In the genomic region with DNA sequence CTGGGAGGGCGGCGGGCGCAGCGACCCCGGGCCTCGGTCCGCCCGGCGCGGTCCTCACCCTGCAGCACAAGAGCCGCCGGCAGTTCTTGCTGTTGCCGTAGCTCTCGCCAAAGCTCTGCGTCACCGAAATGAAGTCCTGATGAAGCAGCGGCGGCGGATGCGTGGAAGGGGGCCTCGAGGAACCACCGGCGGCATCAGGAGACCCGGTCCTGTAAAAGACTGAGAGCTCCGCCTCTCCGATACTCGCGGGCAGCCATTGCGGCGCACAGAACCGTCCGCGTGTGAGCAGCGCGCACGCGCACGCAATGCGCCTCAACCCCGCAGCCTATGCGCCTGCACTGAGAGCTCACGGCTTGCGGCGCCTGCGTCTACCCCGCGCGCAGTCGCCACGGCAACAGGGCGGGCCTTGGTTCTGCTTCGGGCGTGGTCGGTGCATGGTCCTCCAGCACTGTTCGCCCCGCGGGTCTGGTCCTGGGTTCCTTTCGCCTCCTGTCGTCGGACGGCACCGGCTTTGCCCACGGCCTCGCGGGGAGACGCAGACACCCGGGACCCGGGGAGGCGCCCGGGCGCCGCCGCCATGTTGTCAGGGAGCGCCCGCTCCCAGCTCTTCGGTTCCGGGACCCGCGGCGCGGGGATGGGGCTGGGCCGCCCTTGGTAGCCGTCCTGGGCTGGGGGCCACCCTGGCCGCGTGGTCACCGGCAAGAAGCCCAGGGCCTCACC, we compare ENCODE assay signal across 1 cellular context.
A peak's percentile ranks its signal among the peaks of the same experiment; 100 is the strongest.
TF ChIP-seq lines count a peak whose summit lies in the region.

No MANE protein-coding gene starts in this region.

TF ChIP-seq in HepG2, 621 proteins besides CTCF, POLR2A, EP300 and RAD21 (continued from another document and continues in another):
- TF ChIP-seq CREBL2 (CRISPR knock-in tag; IDR thresholded peaks at IDR 0.05; ENCODE audit: borderline replicate concordance) (no peak; the same call in 1 of the 2 replicates), LCORL (IDR thresholded peaks at IDR 0.05) (no peak), LCORL (CRISPR knock-in tag; IDR thresholded peaks at IDR 0.05) (peak; percentile 63), YY1 (IDR thresholded peaks at IDR 0.05; ENCODE audit: insufficient read depth, insufficient replicate concordance, low read depth, low read length) (peak; percentile 93), ZNF331 (CRISPR knock-in tag; IDR thresholded peaks at IDR 0.05) (peak; percentile 41; the same call in 1 of the 2 replicates), ZNF557 (CRISPR knock-in tag; IDR thresholded peaks at IDR 0.05) (no peak), HNF1B (CRISPR knock-in tag; IDR thresholded peaks at IDR 0.05) (peak; percentile 84), CC2D1A (CRISPR knock-in tag; IDR thresholded peaks at IDR 0.05) (no peak), MLLT10 (CRISPR knock-in tag; IDR thresholded peaks at IDR 0.05) (no peak), HES4 (CRISPR knock-in tag; IDR thresholded peaks at IDR 0.05; ENCODE audit: borderline replicate concordance) (no peak), ZNF772 (CRISPR knock-in tag; IDR thresholded peaks at IDR 0.05) (peak; percentile 46; the same call in 1 of the 2 replicates), ZNF598 (CRISPR knock-in tag; IDR thresholded peaks at IDR 0.05; ENCODE audit: borderline replicate concordance) (0 out of 2 replicates have a peak, but pooled peaks have one; percentile 11), RXRA (CRISPR knock-in tag; IDR thresholded peaks at IDR 0.05) (no peak; the same call in none of the 2 replicates), CENPX (CRISPR knock-in tag; IDR thresholded peaks at IDR 0.05) (no peak), AHDC1 (CRISPR knock-in tag; IDR thresholded peaks at IDR 0.05; ENCODE audit: borderline replicate concordance) (no peak), GFI1 (CRISPR knock-in tag; IDR thresholded peaks at IDR 0.05; ENCODE audit: borderline replicate concordance) (no peak; the same call in 1 of the 2 replicates), KAT7 (CRISPR knock-in tag; IDR thresholded peaks at IDR 0.05; ENCODE audit: borderline replicate concordance) (peak; percentile 30; the same call in 1 of the 2 replicates), HOXD1 (CRISPR knock-in tag; IDR thresholded peaks at IDR 0.05) (0 out of 2 replicates have a peak, but pooled peaks have one; percentile 76), AHR (CRISPR knock-in tag; IDR thresholded peaks at IDR 0.05) (no peak), NR2F1 (CRISPR knock-in tag; IDR thresholded peaks at IDR 0.05) (no peak), CSRNP2 (CRISPR knock-in tag; conservative IDR thresholded peaks at IDR 0.05; ENCODE audit: low read depth) (no peak), GABPB1 (CRISPR knock-in tag; IDR thresholded peaks at IDR 0.05) (peak; percentile 78), MBNL3 (CRISPR knock-in tag; conservative IDR thresholded peaks at IDR 0.05) (no peak), MAFK (conservative IDR thresholded peaks at IDR 0.05 in 1 of 2, IDR thresholded peaks at IDR 0.05 in 1 of 2; ENCODE audit: low read length in 2 of 2) (no peak), GATAD1 (CRISPR knock-in tag; IDR thresholded peaks at IDR 0.05) (peak; percentile 86), ZNF225 (CRISPR knock-in tag; IDR thresholded peaks at IDR 0.05) (peak; percentile 45; the same call in 1 of the 2 replicates), ZFP82 (CRISPR knock-in tag; IDR thresholded peaks at IDR 0.05; ENCODE audit: borderline replicate concordance) (no peak), HMG20A (CRISPR knock-in tag; IDR thresholded peaks at IDR 0.05; ENCODE audit: borderline replicate concordance) (no peak)
- TF ChIP-seq, protein P1, sequence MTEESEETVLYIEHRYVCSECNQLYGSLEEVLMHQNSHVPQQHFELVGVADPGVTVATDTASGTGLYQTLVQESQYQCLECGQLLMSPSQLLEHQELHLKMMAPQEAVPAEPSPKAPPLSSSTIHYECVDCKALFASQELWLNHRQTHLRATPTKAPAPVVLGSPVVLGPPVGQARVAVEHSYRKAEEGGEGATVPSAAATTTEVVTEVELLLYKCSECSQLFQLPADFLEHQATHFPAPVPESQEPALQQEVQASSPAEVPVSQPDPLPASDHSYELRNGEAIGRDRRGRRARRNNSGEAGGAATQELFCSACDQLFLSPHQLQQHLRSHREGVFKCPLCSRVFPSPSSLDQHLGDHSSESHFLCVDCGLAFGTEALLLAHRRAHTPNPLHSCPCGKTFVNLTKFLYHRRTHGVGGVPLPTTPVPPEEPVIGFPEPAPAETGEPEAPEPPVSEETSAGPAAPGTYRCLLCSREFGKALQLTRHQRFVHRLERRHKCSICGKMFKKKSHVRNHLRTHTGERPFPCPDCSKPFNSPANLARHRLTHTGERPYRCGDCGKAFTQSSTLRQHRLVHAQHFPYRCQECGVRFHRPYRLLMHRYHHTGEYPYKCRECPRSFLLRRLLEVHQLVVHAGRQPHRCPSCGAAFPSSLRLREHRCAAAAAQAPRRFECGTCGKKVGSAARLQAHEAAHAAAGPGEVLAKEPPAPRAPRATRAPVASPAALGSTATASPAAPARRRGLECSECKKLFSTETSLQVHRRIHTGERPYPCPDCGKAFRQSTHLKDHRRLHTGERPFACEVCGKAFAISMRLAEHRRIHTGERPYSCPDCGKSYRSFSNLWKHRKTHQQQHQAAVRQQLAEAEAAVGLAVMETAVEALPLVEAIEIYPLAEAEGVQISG (CRISPR knock-in tag; IDR thresholded peaks at IDR 0.05), result peak; percentile 41; the same call in 1 of the 2 replicates
- TF ChIP-seq, protein P2, sequence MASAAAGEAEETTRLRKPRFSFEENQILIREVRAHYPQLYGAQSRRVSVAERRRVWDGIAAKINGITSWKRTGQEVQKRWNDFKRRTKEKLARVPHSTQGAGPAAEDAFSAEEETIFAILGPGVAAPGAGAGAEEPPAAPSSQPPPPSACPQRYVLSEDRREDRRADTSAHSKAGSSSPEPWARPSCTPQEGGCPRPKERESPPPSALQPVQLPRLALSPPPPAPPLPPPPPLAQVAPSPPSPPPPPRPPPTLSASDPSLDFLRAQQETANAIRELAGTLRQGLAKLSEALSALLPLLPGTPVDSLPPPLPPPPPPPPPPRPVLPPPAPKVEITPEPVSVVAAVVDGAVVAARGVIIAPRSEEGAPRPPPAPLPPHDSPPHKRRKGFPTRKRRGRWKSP (CRISPR knock-in tag; IDR thresholded peaks at IDR 0.05), result peak; percentile 100
- TF ChIP-seq, protein P3, sequence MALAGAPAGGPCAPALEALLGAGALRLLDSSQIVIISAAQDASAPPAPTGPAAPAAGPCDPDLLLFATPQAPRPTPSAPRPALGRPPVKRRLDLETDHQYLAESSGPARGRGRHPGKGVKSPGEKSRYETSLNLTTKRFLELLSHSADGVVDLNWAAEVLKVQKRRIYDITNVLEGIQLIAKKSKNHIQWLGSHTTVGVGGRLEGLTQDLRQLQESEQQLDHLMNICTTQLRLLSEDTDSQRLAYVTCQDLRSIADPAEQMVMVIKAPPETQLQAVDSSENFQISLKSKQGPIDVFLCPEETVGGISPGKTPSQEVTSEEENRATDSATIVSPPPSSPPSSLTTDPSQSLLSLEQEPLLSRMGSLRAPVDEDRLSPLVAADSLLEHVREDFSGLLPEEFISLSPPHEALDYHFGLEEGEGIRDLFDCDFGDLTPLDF (CRISPR knock-in tag; IDR thresholded peaks at IDR 0.05), result 0 out of 2 replicates have a peak, but pooled peaks have one; percentile 16
- TF ChIP-seq, protein P4, sequence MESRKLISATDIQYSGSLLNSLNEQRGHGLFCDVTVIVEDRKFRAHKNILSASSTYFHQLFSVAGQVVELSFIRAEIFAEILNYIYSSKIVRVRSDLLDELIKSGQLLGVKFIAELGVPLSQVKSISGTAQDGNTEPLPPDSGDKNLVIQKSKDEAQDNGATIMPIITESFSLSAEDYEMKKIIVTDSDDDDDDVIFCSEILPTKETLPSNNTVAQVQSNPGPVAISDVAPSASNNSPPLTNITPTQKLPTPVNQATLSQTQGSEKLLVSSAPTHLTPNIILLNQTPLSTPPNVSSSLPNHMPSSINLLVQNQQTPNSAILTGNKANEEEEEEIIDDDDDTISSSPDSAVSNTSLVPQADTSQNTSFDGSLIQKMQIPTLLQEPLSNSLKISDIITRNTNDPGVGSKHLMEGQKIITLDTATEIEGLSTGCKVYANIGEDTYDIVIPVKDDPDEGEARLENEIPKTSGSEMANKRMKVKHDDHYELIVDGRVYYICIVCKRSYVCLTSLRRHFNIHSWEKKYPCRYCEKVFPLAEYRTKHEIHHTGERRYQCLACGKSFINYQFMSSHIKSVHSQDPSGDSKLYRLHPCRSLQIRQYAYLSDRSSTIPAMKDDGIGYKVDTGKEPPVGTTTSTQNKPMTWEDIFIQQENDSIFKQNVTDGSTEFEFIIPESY (CRISPR knock-in tag; IDR thresholded peaks at IDR 0.05), result no peak
- TF ChIP-seq, protein P5, sequence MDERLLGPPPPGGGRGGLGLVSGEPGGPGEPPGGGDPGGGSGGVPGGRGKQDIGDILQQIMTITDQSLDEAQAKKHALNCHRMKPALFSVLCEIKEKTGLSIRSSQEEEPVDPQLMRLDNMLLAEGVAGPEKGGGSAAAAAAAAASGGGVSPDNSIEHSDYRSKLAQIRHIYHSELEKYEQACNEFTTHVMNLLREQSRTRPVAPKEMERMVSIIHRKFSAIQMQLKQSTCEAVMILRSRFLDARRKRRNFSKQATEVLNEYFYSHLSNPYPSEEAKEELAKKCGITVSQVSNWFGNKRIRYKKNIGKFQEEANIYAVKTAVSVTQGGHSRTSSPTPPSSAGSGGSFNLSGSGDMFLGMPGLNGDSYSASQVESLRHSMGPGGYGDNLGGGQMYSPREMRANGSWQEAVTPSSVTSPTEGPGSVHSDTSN (CRISPR knock-in tag; IDR thresholded peaks at IDR 0.05), result no peak
- TF ChIP-seq, protein P6, sequence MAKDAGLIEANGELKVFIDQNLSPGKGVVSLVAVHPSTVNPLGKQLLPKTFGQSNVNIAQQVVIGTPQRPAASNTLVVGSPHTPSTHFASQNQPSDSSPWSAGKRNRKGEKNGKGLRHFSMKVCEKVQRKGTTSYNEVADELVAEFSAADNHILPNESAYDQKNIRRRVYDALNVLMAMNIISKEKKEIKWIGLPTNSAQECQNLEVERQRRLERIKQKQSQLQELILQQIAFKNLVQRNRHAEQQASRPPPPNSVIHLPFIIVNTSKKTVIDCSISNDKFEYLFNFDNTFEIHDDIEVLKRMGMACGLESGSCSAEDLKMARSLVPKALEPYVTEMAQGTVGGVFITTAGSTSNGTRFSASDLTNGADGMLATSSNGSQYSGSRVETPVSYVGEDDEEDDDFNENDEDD (CRISPR knock-in tag; IDR thresholded peaks at IDR 0.05; ENCODE audit: borderline replicate concordance), result no peak
